In genomic region chr4:16750882-16751642, GRCh38 we compare ENCODE assay signal across 22 cellular contexts.
"Had no signal": no experiment of that assay in that cellular context is flagged by ENCODE, and none has a peak within 500 bp of the region (broad histone marks: within the 10 kb centered on the region; RNA-seq: fewer than 3 reads in every experiment).

No MANE protein-coding gene starts in this region.

- H3K36me3 ChIP-seq: colonic mucosa, pancreas, right atrium auricular region had no signal

- FAIRE-seq: pancreas had no signal

- ATAC-seq: activated CD8-positive, alpha-beta memory T cell treated with anti-CD3 and anti-CD28 coated beads, Interleukin-2, amount 10 ng/mL, durations not matched to agents 7 days and 5 days; activated CD8-positive, alpha-beta T cell treated with anti-CD3 and anti-CD28 coated beads for 36 hours; left cardiac atrium; pancreas; psoas muscle; stimulated activated naive CD8-positive, alpha-beta T cell treated with anti-CD3 and anti-CD28 coated beads, Interleukin-15, Interleukin-2, amounts not matched to agents 100 U/mL and 50 U/mL, for 24 hours; T-cell had no signal

- H3K27ac ChIP-seq: colonic mucosa, epithelial cell of prostate, heart left ventricle, pancreas, psoas muscle, right atrium auricular region, VCaP had no signal

- H3K9me3 ChIP-seq: colonic mucosa, heart left ventricle, pancreas, psoas muscle, right atrium auricular region had no signal

- DNase-seq: activated CD4-positive, alpha-beta T cell treated with anti-CD3 and anti-CD28 coated beads, Interleukin-2, amount 10 ng/mL, durations not matched to agents 7 days and 5 days; activated CD4-positive, CD25-positive, alpha-beta regulatory T cell treated with anti-CD3 and anti-CD28 coated beads, Interleukin-2, amount 50 U/mL, for 72 hours; activated CD8-positive, alpha-beta memory T cell treated with anti-CD3 and anti-CD28 coated beads, Interleukin-2, amount 10 ng/mL, durations not matched to agents 7 days and 5 days; activated CD8-positive, alpha-beta T cell treated with anti-CD3 and anti-CD28 coated beads for 36 hours; activated gamma-delta T cell; activated naive CD4-positive, alpha-beta T cell treated with anti-CD3 and anti-CD28 coated beads, Interleukin-2, amount 50 U/mL, for 16 hours; activated T-cell treated with anti-CD3 and anti-CD28 coated beads for 4 hours; aorta; colonic mucosa; endodermal cell; heart left ventricle; islet precursor cell; left cardiac atrium; pancreas; psoas muscle; stimulated activated CD4-positive, alpha-beta T cell treated with anti-CD3 and anti-CD28 coated beads, Interleukin-12 subunit alpha, Interleukin-12 subunit beta, amount 100 ng/mL, for 4 hours; stimulated activated CD4-positive, alpha-beta T cell treated with anti-CD3 and anti-CD28 coated beads, Interleukin-4, amount 100 ng/mL, for 4 hours; stimulated activated naive CD8-positive, alpha-beta T cell treated with anti-CD3 and anti-CD28 coated beads, Interleukin-15, Interleukin-2, amounts not matched to agents 100 U/mL and 50 U/mL, for 24 hours; T-cell had no signal

- H3K4me1 ChIP-seq: colonic mucosa, pancreas, psoas muscle, right atrium auricular region had no signal

- H3K27me3 ChIP-seq: colonic mucosa, heart left ventricle, pancreas, right atrium auricular region had no signal

- H3K4me3 ChIP-seq: colonic mucosa, heart left ventricle, pancreas, psoas muscle, right atrium auricular region had no signal
